ENCODE assay signal across 10 cellular contexts in the genomic region with DNA sequence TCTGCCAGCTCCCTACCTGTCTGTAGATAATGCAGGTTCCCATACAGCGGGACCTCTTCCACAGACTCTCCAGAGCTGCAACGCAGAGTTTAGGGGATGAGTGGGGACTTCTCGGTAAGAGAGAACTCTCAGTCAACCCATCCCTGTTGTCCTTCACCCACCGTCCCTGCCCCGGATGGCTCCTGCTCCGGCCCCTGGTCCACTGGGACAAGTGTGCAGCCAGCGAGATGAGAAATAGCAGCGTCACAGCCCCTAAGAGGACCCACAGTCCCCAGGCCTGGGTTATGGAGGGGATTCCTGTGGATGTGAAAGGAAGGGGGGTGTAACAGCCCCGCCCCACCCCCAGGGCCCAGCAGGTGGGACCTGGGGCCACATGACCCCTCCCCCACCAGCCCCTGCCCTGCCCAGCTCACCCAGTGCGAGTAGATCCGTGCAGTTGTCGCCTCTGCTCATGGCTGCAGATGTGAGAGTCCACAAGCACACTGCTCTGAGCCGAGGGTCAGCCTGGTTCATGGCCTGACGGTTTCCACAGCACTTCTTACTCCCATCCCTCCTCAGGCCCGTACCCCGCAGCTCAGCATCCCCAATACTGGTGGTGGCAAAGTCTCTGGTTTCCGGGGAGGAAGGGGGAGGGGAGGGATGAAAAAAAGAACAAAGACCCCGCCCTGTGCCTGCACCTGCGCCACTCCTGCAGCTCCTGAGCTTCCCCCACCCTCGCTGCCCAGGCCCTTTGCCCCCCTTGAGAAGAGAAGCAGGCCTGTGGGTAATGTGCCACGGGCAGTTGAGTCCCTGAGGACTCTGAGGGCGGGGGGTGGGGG. TPM values are rescaled to one million over a fixed set of nuclear protein-coding genes. Genes with fewer than 3 reads are reported as not detected.
DNase-seq lines count a peak whose midpoint lies in the region; TF ChIP-seq lines count a peak whose summit lies in the region.
"Had no signal": no experiment of that assay in that cellular context is flagged by ENCODE, and none has a peak within 500 bp of the region (broad histone marks: within the 10 kb centered on the region; RNA-seq: fewer than 3 reads in every experiment).

TSS of gene SIT1 (minus strand) at position 591 of the 818 bp plus-strand sequence. CDS start at position 513, 78 bp downstream.

- H3K36me3 ChIP-seq in KOPT-K1 (ENCODE audit: insufficient read depth, low read length), result no peaks in the 10 kb centered on the region
- no peaks in the 10 kb centered on the region for H3K36me3 ChIP-seq in adipocyte (ENCODE audit: control insufficient read depth, insufficient read depth, low read length, severe bottlenecking)
- no peaks in the 10 kb centered on the region for H3K36me3 ChIP-seq in osteoblast (ENCODE audit: insufficient read depth, low read length)
- H3K36me3 ChIP-seq: cardiac muscle cell, SJSA1 had no signal

- no peaks in the 10 kb centered on the region for H4K20me1 ChIP-seq in osteoblast (ENCODE audit: insufficient read depth, low read length)

- H3K4me1 ChIP-seq in adipocyte (ENCODE audit: control insufficient read depth, insufficient read depth, low read length), result peaks cover 68% of the 10 kb centered on the region
- peaks cover 56% of the 10 kb centered on the region for H3K4me1 ChIP-seq in osteoblast (ENCODE audit: insufficient read depth, low read length)

- no peak within 1 kb of the TSS for H3K4me2 ChIP-seq in osteoblast (ENCODE audit: insufficient read depth, low read length)

- peak within 1 kb of the TSS; percentile 27; the same call in 1 of the 2 replicates for H3K4me3 ChIP-seq in GM08714 (ENCODE audit: low read length)
- peak within 1 kb of the TSS; percentile 67 for H3K4me3 ChIP-seq in adipocyte (ENCODE audit: low read length)
- H3K4me3 ChIP-seq in osteoblast (ENCODE audit: insufficient read depth, low read length), result no peak within 1 kb of the TSS
- H3K4me3 ChIP-seq: cardiac muscle cell, SJSA1 had no signal

- peak within 1 kb of the TSS; percentile 82 for H3K9ac ChIP-seq in adipocyte (ENCODE audit: low read length)

- H3K27me3 ChIP-seq in adipocyte (replicated peaks; ENCODE audit: control insufficient read depth, insufficient read depth, low read length) (no peaks in the 10 kb centered on the region), osteoblast (ENCODE audit: insufficient read depth, low read length) (no peaks in the 10 kb centered on the region)
- H3K27me3 ChIP-seq: cardiac muscle cell, SJSA1 had no signal

- no peaks in the 10 kb centered on the region for H3K79me2 ChIP-seq in osteoblast (ENCODE audit: insufficient read depth, low read length)

- TF ChIP-seq CTCF in osteoblast (IDR thresholded peaks at IDR 0.05; ENCODE audit: extremely low read depth, low read depth, low read length), result no peak

- no peak for DNase-seq in adipocyte (ENCODE audit: low read depth)
- no peak for DNase-seq in osteoblast (ENCODE audit: insufficient read length, low spot score, missing footprints)
- DNase-seq in activated CD4-positive, CD25-positive, alpha-beta regulatory T cell treated with anti-CD3 and anti-CD28 coated beads, Interleukin-2, amount 50 U/mL, for 72 hours, result no peak
- DNase-seq in AG08396 (ENCODE audit: low spot score), result no peak
- DNase-seq in NCI-H128 (lab: John Stamatoyannopoulos, UW; ENCODE audit: unreplicated experiment), result no peak
- no peak for DNase-seq in A172 (ENCODE audit: low spot score)

- peak within 1 kb of the TSS; percentile 81 for H2AFZ ChIP-seq in osteoblast (ENCODE audit: low read length)

- peak within 1 kb of the TSS; percentile 66 for H3K27ac ChIP-seq in KOPT-K1 (ENCODE audit: low read depth, low read length, poor library complexity, severe bottlenecking)
- peak within 1 kb of the TSS; percentile 76 for H3K27ac ChIP-seq in osteoblast (ENCODE audit: low read depth, low read length)
- H3K27ac ChIP-seq: cardiac muscle cell, SJSA1 had no signal

- H3K9me3 ChIP-seq in KOPT-K1 (ENCODE audit: insufficient read depth, low read length, poor library complexity, severe bottlenecking) (no peaks in the 10 kb centered on the region), adipocyte (ENCODE audit: control insufficient read depth, low read length) (no peaks in the 10 kb centered on the region), osteoblast (ENCODE audit: low read depth, low read length) (no peaks in the 10 kb centered on the region)
- H3K9me3 ChIP-seq: SJSA1 had no signal

RNA-seq across cellular contexts. Expression of gene SIT1, which starts in this region (rescaled TPM):
- total RNA-seq in osteoblast, result 0.36 TPM in 1 of 2 replicates, not detected in the other
- not detected in 2 replicates for total RNA-seq in A172 (2014; rRNA removed; shearing (Covaris generic))
- total RNA-seq: cardiac muscle cell, SJSA1 had no signal
